Comparison of ENCODE assay signal across 8 cellular contexts in genomic region chr22:39297490-39298193, GRCh38. TPM values are rescaled to one million over a fixed set of nuclear protein-coding genes. Genes with fewer than 3 reads are reported as not detected.
DNase-seq lines count a peak whose midpoint lies in the region; ATAC-seq and TF ChIP-seq lines count a peak whose summit lies in the region.

No MANE protein-coding gene starts in this region.

- H3K4me1 ChIP-seq in endodermal cell (ENCODE audit: control insufficient read depth, insufficient read depth, low read length) = no peaks in the 10 kb centered on the region
- H3K4me1 ChIP-seq in neuronal stem cell (ENCODE audit: control insufficient read depth in 2 of 2, insufficient read depth in 1 of 2, low read depth in 1 of 2, low read length in 2 of 2) = peaks cover 21 to 23% of the 10 kb centered on the region in 2 donors

- peak overlapping the region; percentile 92 for H4K8ac ChIP-seq in neuronal stem cell (ENCODE audit: low read depth, low read length)

- 84 to 85% methylated on average over 10 to 17 of the region's 17 CpGs for WGBS in endodermal cell (ENCODE audit: insufficient coverage in 1 of 2, insufficient read length in 1 of 2), 2 experiments
- no CpG with 5 or more reads among the region's 17 CpGs for WGBS in neuronal stem cell (ENCODE audit: extremely low coverage in 2 of 2, insufficient read length in 2 of 2, insufficient replicate concordance in 1 of 2), 2 donors

- H3K23ac ChIP-seq in neuronal stem cell (ENCODE audit: low read depth, low read length, poor library complexity) = peak overlapping the region; percentile 89

- H2BK120ac ChIP-seq in neuronal stem cell (ENCODE audit: low read depth, low read length) = peak overlapping the region; percentile 55

- peak overlapping the region; percentile 48 for H2BK5ac ChIP-seq in neuronal stem cell (ENCODE audit: low read length)

- no peaks in the 10 kb centered on the region for H3K27me3 Mint-ChIP-seq in endodermal cell (ENCODE audit: insufficient read depth)

- no peak overlapping the region for H3K14ac ChIP-seq in neuronal stem cell (ENCODE audit: low read length)

- H2AFZ ChIP-seq in neuronal stem cell (ENCODE audit: low read length) = peak overlapping the region; percentile 71

- peak overlapping the region; percentile 65 for H3K27ac Mint-ChIP-seq in endodermal cell

- peak; percentile 87 for DNase-seq in DMS153 (lab: John Stamatoyannopoulos, UW)
- peak; percentile 36 for DNase-seq in NCI-H2029 treated with DMSO at 0.1 percent for 48 hours (lab: John Stamatoyannopoulos, UW)
- DNase-seq in endodermal cell = peak; percentile 80
- DNase-seq in neuronal stem cell (ENCODE audit: low spot score) = no peak
- no peak for DNase-seq in foreskin melanocyte
- no peak for DNase-seq in stimulated activated CD4-positive, alpha-beta T cell treated with anti-CD3 and anti-CD28 coated beads, Interleukin-4, amount 100 ng/mL, for 1 hour

- no peak overlapping the region for H3K4me3 Mint-ChIP-seq in endodermal cell

- H3K4me1 Mint-ChIP-seq in endodermal cell = peaks cover 24% of the 10 kb centered on the region

- no peaks in the 10 kb centered on the region for H3K36me3 Mint-ChIP-seq in endodermal cell (ENCODE audit: low read depth)

- peaks cover 8% of the 10 kb centered on the region for H3K9me3 Mint-ChIP-seq in endodermal cell

- H3K4me3 ChIP-seq in endodermal cell (ENCODE audit: low read length) (no peak overlapping the region), neuronal stem cell (ENCODE audit: low read length in 2 of 2) (no peak overlapping the region)

- H4K91ac ChIP-seq in neuronal stem cell (ENCODE audit: low read depth, low read length, poor library complexity) = peak overlapping the region; percentile 81

- peak overlapping the region; percentile 63 for H3K27ac ChIP-seq in endodermal cell (ENCODE audit: low read depth, low read length)
- H3K27ac ChIP-seq in neuronal stem cell (replicated peaks; ENCODE audit: low read length) = no peak overlapping the region

- no peaks in the 10 kb centered on the region for H3K79me1 ChIP-seq in neuronal stem cell (ENCODE audit: low read depth, low read length)

- H2AK5ac ChIP-seq in neuronal stem cell (ENCODE audit: low read depth, low read length) = peak overlapping the region; percentile 79

- ATAC-seq in HG02642 (IDR thresholded peaks at IDR 0.05; ENCODE audit: poor library complexity, unreplicated experiment) (no peak), HG03135 (IDR thresholded peaks at IDR 0.05; ENCODE audit: unreplicated experiment) (no peak)

- no peak for TF ChIP-seq CTCF in endodermal cell (conservative IDR thresholded peaks at IDR 0.05)

- H3K18ac ChIP-seq in neuronal stem cell (ENCODE audit: low read length) = peak overlapping the region; percentile 92

- H3K9me3 ChIP-seq in endodermal cell (ENCODE audit: control insufficient read depth, low read length) (peaks cover 7% of the 10 kb centered on the region), neuronal stem cell (replicated peaks in 1 of 2; ENCODE audit: control insufficient read depth in 2 of 2, insufficient read depth in 1 of 2, low read depth in 1 of 2, low read length in 2 of 2) (peaks cover 0 to 7% of the 10 kb centered on the region in 2 donors)

- peak overlapping the region; percentile 78 for H2BK15ac ChIP-seq in neuronal stem cell (ENCODE audit: low read length)

- no peaks in the 10 kb centered on the region for H3K27me3 ChIP-seq in endodermal cell (ENCODE audit: control insufficient read depth, insufficient read depth, low read length, poor library complexity, severe bottlenecking)
- H3K27me3 ChIP-seq in neuronal stem cell (ENCODE audit: control insufficient read depth in 3 of 3, insufficient read depth in 3 of 3, low read depth in 1 of 3, low read length in 3 of 3) = no peaks in the 10 kb centered on the region

- H2BK12ac ChIP-seq in neuronal stem cell (ENCODE audit: low read length) = peak overlapping the region; percentile 94

- H3K36me3 ChIP-seq in endodermal cell (ENCODE audit: control insufficient read depth, insufficient read depth, low read length) (no peaks in the 10 kb centered on the region), neuronal stem cell (replicated peaks in 1 of 2; ENCODE audit: control insufficient read depth in 2 of 2, insufficient read depth in 2 of 2, low read length in 2 of 2) (no peaks in the 10 kb centered on the region)

- peak overlapping the region; percentile 34 for H3K9ac ChIP-seq in endodermal cell (ENCODE audit: extremely low read depth, low read length, poor library complexity, severe bottlenecking)
- no peak overlapping the region for H3K9ac ChIP-seq in neuronal stem cell (ENCODE audit: low read depth, low read length, poor library complexity)

- no peak overlapping the region for H3K4me2 ChIP-seq in neuronal stem cell (ENCODE audit: insufficient read depth, low read length, poor library complexity, severe bottlenecking)

- H3K4ac ChIP-seq in neuronal stem cell (ENCODE audit: low read length) = no peak overlapping the region

RNA-seq across cellular contexts. Expression of gene RPL3, which starts 21.8 kb away (rescaled TPM):
- 1,000 to 10,000 TPM; 2,218 to 2,701 TPM for total RNA-seq in endodermal cell
- polyA plus RNA-seq in endodermal cell (2013, experiment 1 of 2) = 2,540 TPM
- polyA plus RNA-seq in endodermal cell (2013, experiment 2 of 2) = 2,353 TPM
- 3,109 TPM for polyA plus RNA-seq in neuronal stem cell (2013, experiment 1 of 2)
- polyA plus RNA-seq in neuronal stem cell (2013, experiment 2 of 2) = 3,051 TPM

RNA-seq across cellular contexts. Expression of gene SYNGR1, which starts 52.1 kb away (rescaled TPM):
- total RNA-seq in endodermal cell = 10 to 100 TPM; 19.0 to 36.3 TPM
- 32.9 TPM for polyA plus RNA-seq in endodermal cell (2013, experiment 1 of 2)
- polyA plus RNA-seq in endodermal cell (2013, experiment 2 of 2) = 28.3 TPM
- 27.7 TPM for polyA plus RNA-seq in neuronal stem cell (2013, experiment 1 of 2)
- polyA plus RNA-seq in neuronal stem cell (2013, experiment 2 of 2) = 26.2 TPM

RNA-seq across cellular contexts. Expression of gene PDGFB, which starts 52.9 kb away (rescaled TPM):
- total RNA-seq in endodermal cell = 10 to 100 TPM in 1 of 2 donors, 1 to 10 TPM in 1; 5.9 to 10.4 TPM
- 3.5 TPM for polyA plus RNA-seq in endodermal cell (2013, experiment 1 of 2)
- 3.3 TPM for polyA plus RNA-seq in endodermal cell (2013, experiment 2 of 2)
- polyA plus RNA-seq in neuronal stem cell (2013, experiment 1 of 2) = 2.6 TPM
- polyA plus RNA-seq in neuronal stem cell (2013, experiment 2 of 2) = 2.8 TPM

Comparison
In these comparisons a context has a peak if more than half of its experiments do, and no peak if none do; other contexts are left out.
1. DNase-seq: peak in DMS153 (single experiment), NCI-H2029 treated with DMSO at 0.1 percent for 48 hours (single experiment) and endodermal cell (single experiment); none in neuronal stem cell (single experiment), foreskin melanocyte (single experiment) and stimulated activated CD4-positive, alpha-beta T cell treated with anti-CD3 and anti-CD28 coated beads, Interleukin-4, amount 100 ng/mL, for 1 hour (single experiment).